In genomic region chr5:112221118-112221517, GRCh38 we compare ENCODE assay signal across 1 cellular context.
TF ChIP-seq lines count a peak whose summit lies in the region.

No MANE protein-coding gene starts in this region.

TF ChIP-seq in SK-N-SH treated with all-trans-retinoic acid at 6 μM for 48 hours, 23 proteins besides CTCF, POLR2A, EP300 and RAD21 (continued from another document):
- TF ChIP-seq PATZ1 (CRISPR knock-in tag; IDR thresholded peaks at IDR 0.05; ENCODE audit: borderline replicate concordance) (no peak), RARB (CRISPR knock-in tag; IDR thresholded peaks at IDR 0.05) (no peak), CSDC2 (CRISPR knock-in tag; IDR thresholded peaks at IDR 0.05) (no peak), TCF4 (CRISPR knock-in tag; IDR thresholded peaks at IDR 0.05; ENCODE audit: borderline replicate concordance) (no peak), CREB5 (CRISPR knock-in tag; IDR thresholded peaks at IDR 0.05; ENCODE audit: low read depth) (no peak), OSR1 (CRISPR knock-in tag; IDR thresholded peaks at IDR 0.05) (no peak), CSRNP3 (CRISPR knock-in tag; IDR thresholded peaks at IDR 0.05) (no peak), BACH2 (CRISPR knock-in tag; IDR thresholded peaks at IDR 0.05; ENCODE audit: borderline replicate concordance) (no peak), ESRRG (CRISPR knock-in tag; IDR thresholded peaks at IDR 0.05) (no peak)
